8 cellular contexts compared by ENCODE assay signal in the genomic region with DNA sequence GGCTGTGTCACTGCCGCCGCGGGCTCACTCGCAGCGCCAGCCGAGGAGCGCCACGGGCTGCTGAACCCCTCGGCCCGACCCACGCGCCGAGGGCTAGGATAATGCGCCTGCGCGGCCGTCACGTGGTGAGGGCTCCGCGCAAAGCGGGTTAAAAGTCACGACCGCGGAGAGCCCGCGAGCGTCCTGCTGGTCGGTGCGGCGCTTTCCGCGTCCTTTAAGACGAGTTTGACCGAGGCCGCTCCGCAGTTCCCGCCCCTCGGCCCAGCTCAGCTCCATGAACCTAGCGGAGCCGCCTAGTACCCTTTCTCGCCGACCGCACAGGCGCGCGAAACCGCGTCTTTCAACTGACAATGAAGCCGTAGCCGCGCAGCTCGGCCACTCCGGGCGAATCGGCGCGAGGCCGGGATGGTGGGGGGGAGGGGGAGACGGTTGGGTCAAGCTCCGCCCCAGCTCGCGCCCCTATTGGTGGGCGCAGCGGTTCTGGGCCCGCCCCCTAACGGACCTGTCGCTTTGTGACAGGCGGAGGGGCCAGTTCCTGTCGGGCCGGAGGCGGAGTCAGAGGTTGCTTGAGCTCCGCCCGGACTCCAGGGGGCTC. TPM values are rescaled to one million over a fixed set of nuclear protein-coding genes. Genes with fewer than 3 reads are reported as not detected.
A peak's percentile ranks its signal among the peaks of the same experiment; 100 is the strongest.
DNase-seq lines count a peak whose midpoint lies in the region; ATAC-seq and TF ChIP-seq lines count a peak whose summit lies in the region.

No MANE protein-coding gene starts in this region.

- CTCF ChIA-PET in SK-N-SH (lab: Yijun Ruan, JAX) = interaction anchor here (0.5 to 2.7 kb wide), 13 partner anchors 10 to 294 kb away, joined by 3 to 10 read pairs (median 3); no protein-coding TSS in a partner anchor

- ATAC-seq in HG02610 (IDR thresholded peaks at IDR 0.05; ENCODE audit: unreplicated experiment) = peak; percentile 91
- ATAC-seq in activated naive CD4-positive, alpha-beta T cell treated with anti-CD3 and anti-CD28 coated beads, Interleukin-2, amount 50 U/mL, for 72 hours = peak; percentile 88 to 89

- H3K36me3 ChIP-seq in SK-N-SH (replicated peaks in 1 of 2; ENCODE audit: control insufficient read depth in 1 of 2, insufficient read depth in 2 of 2, low read length in 1 of 2) = no peaks in the 10 kb centered on the region
- H3K36me3 ChIP-seq in suprapubic skin = no peaks in the 10 kb centered on the region

- no peaks in the 10 kb centered on the region for H3K9me3 ChIP-seq in SK-N-SH
- no peaks in the 10 kb centered on the region for H3K9me3 ChIP-seq in suprapubic skin

- H3K9ac ChIP-seq in SK-N-SH = peak overlapping the region; percentile 77

- H3K9me2 ChIP-seq in SK-N-SH = no peaks in the 10 kb centered on the region

- peaks cover 34% of the 10 kb centered on the region for H4K20me1 ChIP-seq in SK-N-SH (ENCODE audit: insufficient read depth)

- peak overlapping the region; percentile 82 for H2AFZ ChIP-seq in SK-N-SH (ENCODE audit: low read depth)

- TF ChIP-seq POLR2A in suprapubic skin (IDR thresholded peaks at IDR 0.05) = peak in 1 of 2 donors; percentile 73

- H3K27ac ChIP-seq in SK-N-SH (ENCODE audit: low read depth in 2 of 2, low read length in 1 of 2) = peak overlapping the region; percentile 96 to 99
- peak overlapping the region; percentile 97 for H3K27ac ChIP-seq in suprapubic skin

- H3K9me3 Mint-ChIP-seq in activated naive CD4-positive, alpha-beta T cell treated with anti-CD3 and anti-CD28 coated beads, Interleukin-2, amount 50 U/mL, for 72 hours = no peaks in the 10 kb centered on the region

- H3K4me3 ChIP-seq in GM08714 (ENCODE audit: low read length) (peak overlapping the region; percentile 99), SK-N-SH (ENCODE audit: low read depth in 2 of 2, low read length in 1 of 2) (peak overlapping the region; percentile 79 to 95), suprapubic skin (peak overlapping the region; percentile 97)

- H3K4me1 ChIP-seq in SK-N-SH (ENCODE audit: control insufficient read depth in 1 of 2, insufficient read depth in 2 of 2, low read depth in 1 of 2, low read length in 1 of 2) (peaks cover 3 to 10% of the 10 kb centered on the region in 2 experiments; a peak in 1 of 4 replicates), suprapubic skin (peaks cover 36% of the 10 kb centered on the region)

- TF ChIP-seq RAD21 in SK-N-SH (IDR thresholded peaks at IDR 0.05; ENCODE audit: low read length) = no peak; the same call in 1 of the 2 replicates

- POLR2A ChIA-PET in SK-N-SH (lab: Yijun Ruan, JAX) = interaction anchor here (0.8 to 2.7 kb wide), 12 partner anchors 10 to 235 kb away, joined by 3 to 13 read pairs (median 4); no protein-coding TSS in a partner anchor

- H3F3A ChIP-seq in SK-N-SH (replicated peaks; ENCODE audit: insufficient read depth) = peaks cover 3% of the 10 kb centered on the region

- DNase-seq in NCI-H1092 (lab: John Stamatoyannopoulos, UW) (peak; percentile 96), SK-N-SH (peak; percentile 98), globus pallidus (ENCODE audit: low spot score) (peak; percentile 100), nucleus accumbens (lab: John Stamatoyannopoulos, UW) (peak; percentile 86 to 100 (median 98)), suprapubic skin (ENCODE audit: low spot score in 2 of 2) (peak; percentile 99)
- peak; percentile 98 to 99 for DNase-seq in activated naive CD4-positive, alpha-beta T cell treated with anti-CD3 and anti-CD28 coated beads, Interleukin-2, amount 50 U/mL, for 72 hours (ENCODE audit: low spot score in 2 of 2)

- peaks cover 21 to 22% of the 10 kb centered on the region in 2 donors for H3K36me3 Mint-ChIP-seq in activated naive CD4-positive, alpha-beta T cell treated with anti-CD3 and anti-CD28 coated beads, Interleukin-2, amount 50 U/mL, for 72 hours

- H3K4me2 ChIP-seq in SK-N-SH = peak overlapping the region; percentile 81

- no peaks in the 10 kb centered on the region for H3K27me3 ChIP-seq in SK-N-SH (ENCODE audit: insufficient read depth)
- no peaks in the 10 kb centered on the region for H3K27me3 ChIP-seq in suprapubic skin

- peaks cover 45% of the 10 kb centered on the region for H3K79me2 ChIP-seq in SK-N-SH (ENCODE audit: insufficient read depth)

- 0% methylated on average over 10 of the region's 73 CpGs for WGBS in SK-N-SH (ENCODE audit: low lambda C conversion rate)
- 0% methylated on average over 1 of the region's 73 CpGs for WGBS in suprapubic skin

- TF ChIP-seq EP300 in SK-N-SH (IDR thresholded peaks at IDR 0.05; ENCODE audit: borderline replicate concordance in 1 of 2, low read depth in 1 of 2, low read length in 1 of 2) = peak; percentile 2 to 9; a peak in 1 of 4 replicates
- TF ChIP-seq EP300 in suprapubic skin (IDR thresholded peaks at IDR 0.05) = no peak

- H3K27ac Mint-ChIP-seq in activated naive CD4-positive, alpha-beta T cell treated with anti-CD3 and anti-CD28 coated beads, Interleukin-2, amount 50 U/mL, for 72 hours = peak overlapping the region; percentile 96 to 97

- TF ChIP-seq CTCF in SK-N-SH (IDR thresholded peaks at IDR 0.05) = no peak; the same call in 1 of the 2 replicates
- TF ChIP-seq CTCF in suprapubic skin (IDR thresholded peaks at IDR 0.05) = peak in 1 of 2 donors; percentile 21

TF ChIP-seq in SK-N-SH, 30 proteins besides CTCF, POLR2A, EP300 and RAD21 (continues in another document):
- TF ChIP-seq TEAD4 (IDR thresholded peaks at IDR 0.05; ENCODE audit: borderline replicate concordance, insufficient read depth) (no peak), TAF1 (IDR thresholded peaks at IDR 0.05; ENCODE audit: borderline replicate concordance, low read depth, low read length) (peak; percentile 61), RXRA (IDR thresholded peaks at IDR 0.05; ENCODE audit: borderline replicate concordance, low read depth) (no peak), FOXM1 (IDR thresholded peaks at IDR 0.05; ENCODE audit: low read depth) (peak; percentile 77), MEF2A (IDR thresholded peaks at IDR 0.05; ENCODE audit: borderline replicate concordance, low read depth) (no peak), TCF12 (IDR thresholded peaks at IDR 0.05) (no peak), SMC3 (IDR thresholded peaks at IDR 0.05; ENCODE audit: low read depth, low read length) (no peak)
- TF ChIP-seq, protein P1, sequence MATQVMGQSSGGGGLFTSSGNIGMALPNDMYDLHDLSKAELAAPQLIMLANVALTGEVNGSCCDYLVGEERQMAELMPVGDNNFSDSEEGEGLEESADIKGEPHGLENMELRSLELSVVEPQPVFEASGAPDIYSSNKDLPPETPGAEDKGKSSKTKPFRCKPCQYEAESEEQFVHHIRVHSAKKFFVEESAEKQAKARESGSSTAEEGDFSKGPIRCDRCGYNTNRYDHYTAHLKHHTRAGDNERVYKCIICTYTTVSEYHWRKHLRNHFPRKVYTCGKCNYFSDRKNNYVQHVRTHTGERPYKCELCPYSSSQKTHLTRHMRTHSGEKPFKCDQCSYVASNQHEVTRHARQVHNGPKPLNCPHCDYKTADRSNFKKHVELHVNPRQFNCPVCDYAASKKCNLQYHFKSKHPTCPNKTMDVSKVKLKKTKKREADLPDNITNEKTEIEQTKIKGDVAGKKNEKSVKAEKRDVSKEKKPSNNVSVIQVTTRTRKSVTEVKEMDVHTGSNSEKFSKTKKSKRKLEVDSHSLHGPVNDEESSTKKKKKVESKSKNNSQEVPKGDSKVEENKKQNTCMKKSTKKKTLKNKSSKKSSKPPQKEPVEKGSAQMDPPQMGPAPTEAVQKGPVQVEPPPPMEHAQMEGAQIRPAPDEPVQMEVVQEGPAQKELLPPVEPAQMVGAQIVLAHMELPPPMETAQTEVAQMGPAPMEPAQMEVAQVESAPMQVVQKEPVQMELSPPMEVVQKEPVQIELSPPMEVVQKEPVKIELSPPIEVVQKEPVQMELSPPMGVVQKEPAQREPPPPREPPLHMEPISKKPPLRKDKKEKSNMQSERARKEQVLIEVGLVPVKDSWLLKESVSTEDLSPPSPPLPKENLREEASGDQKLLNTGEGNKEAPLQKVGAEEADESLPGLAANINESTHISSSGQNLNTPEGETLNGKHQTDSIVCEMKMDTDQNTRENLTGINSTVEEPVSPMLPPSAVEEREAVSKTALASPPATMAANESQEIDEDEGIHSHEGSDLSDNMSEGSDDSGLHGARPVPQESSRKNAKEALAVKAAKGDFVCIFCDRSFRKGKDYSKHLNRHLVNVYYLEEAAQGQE (IDR thresholded peaks at IDR 0.05; ENCODE audit: low read depth, low read length) = no peak
- TF ChIP-seq, protein P2, sequence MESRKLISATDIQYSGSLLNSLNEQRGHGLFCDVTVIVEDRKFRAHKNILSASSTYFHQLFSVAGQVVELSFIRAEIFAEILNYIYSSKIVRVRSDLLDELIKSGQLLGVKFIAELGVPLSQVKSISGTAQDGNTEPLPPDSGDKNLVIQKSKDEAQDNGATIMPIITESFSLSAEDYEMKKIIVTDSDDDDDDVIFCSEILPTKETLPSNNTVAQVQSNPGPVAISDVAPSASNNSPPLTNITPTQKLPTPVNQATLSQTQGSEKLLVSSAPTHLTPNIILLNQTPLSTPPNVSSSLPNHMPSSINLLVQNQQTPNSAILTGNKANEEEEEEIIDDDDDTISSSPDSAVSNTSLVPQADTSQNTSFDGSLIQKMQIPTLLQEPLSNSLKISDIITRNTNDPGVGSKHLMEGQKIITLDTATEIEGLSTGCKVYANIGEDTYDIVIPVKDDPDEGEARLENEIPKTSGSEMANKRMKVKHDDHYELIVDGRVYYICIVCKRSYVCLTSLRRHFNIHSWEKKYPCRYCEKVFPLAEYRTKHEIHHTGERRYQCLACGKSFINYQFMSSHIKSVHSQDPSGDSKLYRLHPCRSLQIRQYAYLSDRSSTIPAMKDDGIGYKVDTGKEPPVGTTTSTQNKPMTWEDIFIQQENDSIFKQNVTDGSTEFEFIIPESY (IDR thresholded peaks at IDR 0.05; ENCODE audit: borderline replicate concordance, low read depth) = peak; percentile 22; the same call in 1 of the 2 replicates
- TF ChIP-seq, protein P3, sequence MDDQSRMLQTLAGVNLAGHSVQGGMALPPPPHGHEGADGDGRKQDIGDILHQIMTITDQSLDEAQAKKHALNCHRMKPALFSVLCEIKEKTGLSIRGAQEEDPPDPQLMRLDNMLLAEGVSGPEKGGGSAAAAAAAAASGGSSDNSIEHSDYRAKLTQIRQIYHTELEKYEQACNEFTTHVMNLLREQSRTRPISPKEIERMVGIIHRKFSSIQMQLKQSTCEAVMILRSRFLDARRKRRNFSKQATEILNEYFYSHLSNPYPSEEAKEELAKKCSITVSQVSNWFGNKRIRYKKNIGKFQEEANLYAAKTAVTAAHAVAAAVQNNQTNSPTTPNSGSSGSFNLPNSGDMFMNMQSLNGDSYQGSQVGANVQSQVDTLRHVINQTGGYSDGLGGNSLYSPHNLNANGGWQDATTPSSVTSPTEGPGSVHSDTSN (IDR thresholded peaks at IDR 0.05) = peak; percentile 38; the same call in 1 of the 2 replicates

RNA-seq across cellular contexts. Expression of a gene that starts 0.6 kb away (rescaled TPM):
- polyA plus RNA-seq in SK-N-SH (2012; rRNA removed) = 27.9 and 40.5 TPM in 2 replicates
- 46.2 and 51.8 TPM in 2 replicates for polyA plus RNA-seq in SK-N-SH (2012; cell fraction: cytosol; rRNA removed)
- 17.0 and 36.9 TPM in 2 replicates for polyA plus RNA-seq in SK-N-SH (2012; cell fraction: nucleus; rRNA removed)
- 100 to 1,000 TPM in 1 of 2 donors, 10 to 100 TPM in 1; 93.5 to 132 TPM for total RNA-seq in activated naive CD4-positive, alpha-beta T cell treated with anti-CD3 and anti-CD28 coated beads, Interleukin-2, amount 50 U/mL, for 72 hours
- 10 to 100 TPM; 69.5 to 97.0 (median 78.4) TPM for total RNA-seq in suprapubic skin

Comparison
In these comparisons a context has a peak if more than half of its experiments do, and no peak if none do; other contexts are left out.
1. Peak in every context shown above with its lines: DNase-seq, ATAC-seq, H3K4me3 ChIP-seq and H3K27ac ChIP-seq.